In the genomic region with DNA sequence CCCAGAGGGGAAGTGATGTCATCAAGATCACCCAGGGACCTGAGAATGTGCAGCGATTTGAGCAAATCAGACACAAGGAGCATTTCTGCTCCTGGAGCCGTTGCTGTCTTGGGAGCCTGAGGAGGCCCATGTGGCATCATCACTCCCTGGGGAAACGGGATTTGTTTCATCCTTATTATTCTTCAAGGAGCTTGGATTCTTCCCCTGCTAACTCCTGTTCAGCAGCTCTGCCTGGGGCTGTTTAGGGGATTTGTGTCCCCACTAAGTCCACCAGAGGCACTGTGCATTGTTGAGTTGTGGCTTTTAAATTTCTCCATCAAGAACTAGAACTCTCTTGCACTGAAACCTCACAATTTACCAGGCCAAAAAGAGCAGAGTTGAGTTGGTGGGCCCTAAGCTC, we compare ENCODE assay signal across 23 cellular contexts.
A peak's percentile ranks its signal among the peaks of the same experiment; 100 is the strongest.
DNase-seq lines count a peak whose midpoint lies in the region; FAIRE-seq and TF ChIP-seq lines count a peak whose summit lies in the region.
"Had no signal": no experiment of that assay in that cellular context is flagged by ENCODE, and none has a peak within 500 bp of the region (broad histone marks: within the 10 kb centered on the region; RNA-seq: fewer than 3 reads in every experiment).

No MANE protein-coding gene starts in this region.

- no peak for TF ChIP-seq EP300 in SK-N-SH (IDR thresholded peaks at IDR 0.05; ENCODE audit: borderline replicate concordance in 1 of 2, low read depth in 1 of 2, low read length in 1 of 2)

- H3K9ac ChIP-seq in SK-N-SH, result no peak overlapping the region
- H3K9ac ChIP-seq: KMS-11 had no signal

- H3K27me3 ChIP-seq in SK-N-SH (ENCODE audit: insufficient read depth), result peaks cover 31% of the 10 kb centered on the region; the same call in 1 of the 2 replicates
- H3K27me3 ChIP-seq in hepatocyte, result no peaks in the 10 kb centered on the region

- H4K20me1 ChIP-seq in SK-N-SH (ENCODE audit: insufficient read depth) (no peaks in the 10 kb centered on the region), hepatocyte (ENCODE audit: insufficient read depth, poor library complexity, severe bottlenecking) (no peaks in the 10 kb centered on the region)

- H3K4me3 ChIP-seq in SK-N-SH (ENCODE audit: low read depth in 2 of 2, low read length in 1 of 2) (no peak overlapping the region), hepatocyte (no peak overlapping the region)
- H3K4me3 ChIP-seq: A549 had no signal

- CTCF ChIA-PET in SK-N-SH (lab: Yijun Ruan, JAX), result interaction anchor here (0.7 to 1.5 kb wide), 5 partner anchors 8 to 193 kb away, joined by 3 to 5 read pairs (median 3); no protein-coding TSS in a partner anchor

- H3K9me2 ChIP-seq in SK-N-SH (no peaks in the 10 kb centered on the region), hepatocyte (replicated peaks; ENCODE audit: insufficient read depth) (no peaks in the 10 kb centered on the region)

- TF ChIP-seq CTCF in D721Med (IDR thresholded peaks at IDR 0.05; ENCODE audit: insufficient read depth, missing control alignments) (peak; percentile 40), SK-N-SH (IDR thresholded peaks at IDR 0.05) (peak; percentile 8; the same call in 1 of the 2 replicates), hepatocyte (IDR thresholded peaks at IDR 0.05; ENCODE audit: poor library complexity) (peak; percentile 7)

- DNase-seq in D721Med (ENCODE audit: insufficient read length, low spot score), result peak; percentile 77
- peak; percentile 9 for DNase-seq in NAMALWA (ENCODE audit: low spot score)
- DNase-seq in SK-N-SH, result no peak
- no peak for DNase-seq in hepatocyte (ENCODE audit: low spot score)
- DNase-seq in Ammon's horn (ENCODE audit: low spot score), result no peak
- DNase-seq in anterior cingulate cortex (lab: John Stamatoyannopoulos, UW), result no peak
- no peak for DNase-seq in AG08395 (ENCODE audit: low spot score)
- DNase-seq in AG08396 (ENCODE audit: low spot score), result no peak
- DNase-seq: C1 segment of cervical spinal cord; CD8-positive, alpha-beta T cell; DMS53; GDM1; IMR-90; NCI-H1694 treated with DMSO at 0.1 percent for 48 hours; NCI-H2081 treated with DMSO at 0.1 percent for 48 hours; NCI-H446 treated with DMSO at 0.1 percent for 48 hours; NK-92 treated with Interleukin-12 subunit alpha and Interleukin-12 subunit beta, amount 100 ng/mL, for 24 hours; SHP77 treated with DMSO at 0.1 percent for 48 hours; T-cell had no signal

- H3K79me2 ChIP-seq in SK-N-SH (ENCODE audit: insufficient read depth) (no peaks in the 10 kb centered on the region), hepatocyte (no peaks in the 10 kb centered on the region)

- H3K4me1 ChIP-seq in SK-N-SH (ENCODE audit: control insufficient read depth in 1 of 2, insufficient read depth in 2 of 2, low read depth in 1 of 2, low read length in 1 of 2), result peaks cover 0 to 17% of the 10 kb centered on the region in 2 experiments; a peak in 2 of 4 replicates
- peaks cover 20% of the 10 kb centered on the region for H3K4me1 ChIP-seq in hepatocyte (ENCODE audit: insufficient read depth)
- H3K4me1 ChIP-seq: A549 had no signal

- H2AFZ ChIP-seq in SK-N-SH (ENCODE audit: low read depth) (no peak overlapping the region), hepatocyte (no peak overlapping the region)

- H3K27ac ChIP-seq in SK-N-SH (ENCODE audit: low read depth in 2 of 2, low read length in 1 of 2), result no peak overlapping the region
- H3K27ac ChIP-seq in hepatocyte, result no peak overlapping the region
- H3K27ac ChIP-seq: A549, KMS-11, RWPE1 had no signal

- POLR2A ChIA-PET in SK-N-SH (lab: Yijun Ruan, JAX), result no interaction called here

- WGBS in SK-N-SH (ENCODE audit: low lambda C conversion rate), result 0% methylated on average over 1 of the region's 3 CpGs
- WGBS in hepatocyte (ENCODE audit: low lambda C conversion rate, missing lambda C conversion rate), result 82% methylated on average over 3 of the region's 3 CpGs

- H3K36me3 ChIP-seq in SK-N-SH (replicated peaks in 1 of 2; ENCODE audit: control insufficient read depth in 1 of 2, insufficient read depth in 2 of 2, low read length in 1 of 2) (no peaks in the 10 kb centered on the region), hepatocyte (replicated peaks; ENCODE audit: insufficient read depth, low read depth) (no peaks in the 10 kb centered on the region)

- FAIRE-seq in D721Med (lab: Jason Lieb, UNC), result peak; percentile 78
- FAIRE-seq: A549, H54 had no signal

- no peak for TF ChIP-seq RAD21 in SK-N-SH (IDR thresholded peaks at IDR 0.05; ENCODE audit: low read length)

- H3F3A ChIP-seq in SK-N-SH (replicated peaks; ENCODE audit: insufficient read depth), result no peaks in the 10 kb centered on the region

- H3K9me3 ChIP-seq in SK-N-SH (no peaks in the 10 kb centered on the region), hepatocyte (ENCODE audit: low read depth) (no peaks in the 10 kb centered on the region)
- H3K9me3 ChIP-seq: A549 had no signal

- H3K4me2 ChIP-seq in SK-N-SH (no peak overlapping the region), hepatocyte (no peak overlapping the region)
- H3K4me2 ChIP-seq: A549, KMS-11 had no signal

TF ChIP-seq in SK-N-SH, 30 proteins besides CTCF, POLR2A, EP300 and RAD21:
- TF ChIP-seq, protein P1, sequence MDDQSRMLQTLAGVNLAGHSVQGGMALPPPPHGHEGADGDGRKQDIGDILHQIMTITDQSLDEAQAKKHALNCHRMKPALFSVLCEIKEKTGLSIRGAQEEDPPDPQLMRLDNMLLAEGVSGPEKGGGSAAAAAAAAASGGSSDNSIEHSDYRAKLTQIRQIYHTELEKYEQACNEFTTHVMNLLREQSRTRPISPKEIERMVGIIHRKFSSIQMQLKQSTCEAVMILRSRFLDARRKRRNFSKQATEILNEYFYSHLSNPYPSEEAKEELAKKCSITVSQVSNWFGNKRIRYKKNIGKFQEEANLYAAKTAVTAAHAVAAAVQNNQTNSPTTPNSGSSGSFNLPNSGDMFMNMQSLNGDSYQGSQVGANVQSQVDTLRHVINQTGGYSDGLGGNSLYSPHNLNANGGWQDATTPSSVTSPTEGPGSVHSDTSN (IDR thresholded peaks at IDR 0.05), result no peak
- TF ChIP-seq, protein P2, sequence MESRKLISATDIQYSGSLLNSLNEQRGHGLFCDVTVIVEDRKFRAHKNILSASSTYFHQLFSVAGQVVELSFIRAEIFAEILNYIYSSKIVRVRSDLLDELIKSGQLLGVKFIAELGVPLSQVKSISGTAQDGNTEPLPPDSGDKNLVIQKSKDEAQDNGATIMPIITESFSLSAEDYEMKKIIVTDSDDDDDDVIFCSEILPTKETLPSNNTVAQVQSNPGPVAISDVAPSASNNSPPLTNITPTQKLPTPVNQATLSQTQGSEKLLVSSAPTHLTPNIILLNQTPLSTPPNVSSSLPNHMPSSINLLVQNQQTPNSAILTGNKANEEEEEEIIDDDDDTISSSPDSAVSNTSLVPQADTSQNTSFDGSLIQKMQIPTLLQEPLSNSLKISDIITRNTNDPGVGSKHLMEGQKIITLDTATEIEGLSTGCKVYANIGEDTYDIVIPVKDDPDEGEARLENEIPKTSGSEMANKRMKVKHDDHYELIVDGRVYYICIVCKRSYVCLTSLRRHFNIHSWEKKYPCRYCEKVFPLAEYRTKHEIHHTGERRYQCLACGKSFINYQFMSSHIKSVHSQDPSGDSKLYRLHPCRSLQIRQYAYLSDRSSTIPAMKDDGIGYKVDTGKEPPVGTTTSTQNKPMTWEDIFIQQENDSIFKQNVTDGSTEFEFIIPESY (IDR thresholded peaks at IDR 0.05; ENCODE audit: borderline replicate concordance, low read depth), result no peak
- TF ChIP-seq, protein P3, sequence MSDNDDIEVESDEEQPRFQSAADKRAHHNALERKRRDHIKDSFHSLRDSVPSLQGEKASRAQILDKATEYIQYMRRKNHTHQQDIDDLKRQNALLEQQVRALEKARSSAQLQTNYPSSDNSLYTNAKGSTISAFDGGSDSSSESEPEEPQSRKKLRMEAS (IDR thresholded peaks at IDR 0.05; ENCODE audit: low read depth), result no peak
- no peak for TF ChIP-seq CHD2 (IDR thresholded peaks at IDR 0.05; ENCODE audit: low read length, partially characterized antibody)
- TF ChIP-seq RCOR1 (IDR thresholded peaks at IDR 0.05; ENCODE audit: low read length), result no peak
- TF ChIP-seq FOXM1 (IDR thresholded peaks at IDR 0.05; ENCODE audit: low read depth), result no peak
- TF ChIP-seq SIN3A (IDR thresholded peaks at IDR 0.05; ENCODE audit: borderline replicate concordance, low read depth, low read length), result no peak
- no peak for TF ChIP-seq FOXJ3 (CRISPR knock-in tag; IDR thresholded peaks at IDR 0.05)

Comparison
In these comparisons a context has a peak if more than half of its experiments do, and no peak if none do; other contexts are left out.
1. DNase-seq: peak in D721Med (single experiment) and NAMALWA (single experiment); none in SK-N-SH (single experiment), hepatocyte (single experiment), Ammon's horn (single experiment), anterior cingulate cortex (0 of 58), AG08395 (single experiment) and AG08396 (single experiment).
2. Peak in every context shown above with its lines, with median percentiles within 50 percentile points of each other: CTCF ChIP-seq.